Comparison of ENCODE assay signal across 26 cellular contexts in genomic region chr1:68377098-68377497, GRCh38.
"Had no signal": no experiment of that assay in that cellular context is flagged by ENCODE, and none has a peak within 500 bp of the region (broad histone marks: within the 10 kb centered on the region; RNA-seq: fewer than 3 reads in every experiment).

No MANE protein-coding gene starts in this region.

- H3K4me3 Mint-ChIP-seq: activated CD4-positive, alpha-beta memory T cell treated with anti-CD3 and anti-CD28 coated beads, Interleukin-2, amount 10 ng/mL, durations not matched to agents 7 days and 5 days; activated CD4-positive, alpha-beta T cell treated with anti-CD3 and anti-CD28 coated beads, Interleukin-2, amount 10 ng/mL, durations not matched to agents 7 days and 5 days; activated naive CD4-positive, alpha-beta T cell treated with anti-CD3 and anti-CD28 coated beads, Interleukin-2, amount 50 U/mL, for 24 hours; activated naive CD8-positive, alpha-beta T cell treated with anti-CD3 and anti-CD28 coated beads, Interleukin-2, amount 50 U/mL, for 24 hours; activated T-cell treated with anti-CD3 and anti-CD28 coated beads, Interleukin-2, amount 50 U/mL, for 4 hours; immature natural killer cell; naive thymus-derived CD4-positive, alpha-beta T cell had no signal

- H3K4me3 ChIP-seq: breast epithelium, esophagus muscularis mucosa, gastroesophageal sphincter, hepatocyte, pancreas, prostate gland, spleen, tibial nerve had no signal

- H3K27ac Mint-ChIP-seq: activated CD4-positive, alpha-beta memory T cell treated with anti-CD3 and anti-CD28 coated beads, Interleukin-2, amount 10 ng/mL, durations not matched to agents 7 days and 5 days; activated CD4-positive, alpha-beta T cell treated with anti-CD3 and anti-CD28 coated beads, Interleukin-2, amount 10 ng/mL, durations not matched to agents 7 days and 5 days; activated naive CD4-positive, alpha-beta T cell treated with anti-CD3 and anti-CD28 coated beads, Interleukin-2, amount 50 U/mL, for 24 hours; activated naive CD8-positive, alpha-beta T cell treated with anti-CD3 and anti-CD28 coated beads, Interleukin-2, amount 50 U/mL, for 24 hours; activated T-helper 2 cell treated with anti-CD3 and anti-CD28 coated beads, Interferon-gamma antibody, Interleukin-2, Interleukin-4, amounts not matched to agents 10 μg/mL and 5 μg/mL and 100 μg/mL, durations not matched to agents 14 hours and 24 hours and 36 hours; immature natural killer cell; naive thymus-derived CD4-positive, alpha-beta T cell had no signal

- DNase-seq: activated CD4-positive, alpha-beta memory T cell treated with anti-CD3 and anti-CD28 coated beads, Interleukin-2, amount 10 ng/mL, durations not matched to agents 7 days and 5 days; activated CD4-positive, alpha-beta T cell treated with anti-CD3 and anti-CD28 coated beads for 1 hour; activated CD4-positive, alpha-beta T cell treated with anti-CD3 and anti-CD28 coated beads, Interleukin-2, amount 10 ng/mL, durations not matched to agents 7 days and 5 days; activated naive CD8-positive, alpha-beta T cell treated with anti-CD3 and anti-CD28 coated beads, Interleukin-2, amount 50 U/mL, for 24 hours; activated T-cell treated with anti-CD3 and anti-CD28 coated beads, Interleukin-2, amount 50 U/mL, for 4 hours; amygdala; central memory CD4-positive, alpha-beta T cell; dermis blood vessel endothelial cell; effector CD4-positive, alpha-beta T cell; immature natural killer cell; midbrain; naive thymus-derived CD4-positive, alpha-beta T cell; nucleus accumbens; pancreas; retina; spleen; stimulated activated naive CD4-positive, alpha-beta T cell; T-helper 2 cell had no signal

- H3K27me3 Mint-ChIP-seq: activated CD4-positive, alpha-beta memory T cell treated with anti-CD3 and anti-CD28 coated beads, Interleukin-2, amount 10 ng/mL, durations not matched to agents 7 days and 5 days; activated CD4-positive, alpha-beta T cell treated with anti-CD3 and anti-CD28 coated beads, Interleukin-2, amount 10 ng/mL, durations not matched to agents 7 days and 5 days; activated naive CD4-positive, alpha-beta T cell treated with anti-CD3 and anti-CD28 coated beads, Interleukin-2, amount 50 U/mL, for 24 hours; activated naive CD8-positive, alpha-beta T cell treated with anti-CD3 and anti-CD28 coated beads, Interleukin-2, amount 50 U/mL, for 24 hours had no signal

- ATAC-seq: activated naive CD8-positive, alpha-beta T cell treated with anti-CD3 and anti-CD28 coated beads, Interleukin-2, amount 50 U/mL, for 24 hours; activated T-cell treated with anti-CD3 and anti-CD28 coated beads, Interleukin-2, amount 50 U/mL, for 4 hours; gastroesophageal sphincter; naive thymus-derived CD4-positive, alpha-beta T cell; pancreas had no signal

- H3K4me2 ChIP-seq: hepatocyte had no signal

- H2AFZ ChIP-seq: hepatocyte had no signal

- H3K9me3 Mint-ChIP-seq: activated CD4-positive, alpha-beta T cell treated with anti-CD3 and anti-CD28 coated beads, Interleukin-2, amount 10 ng/mL, durations not matched to agents 7 days and 5 days; activated naive CD4-positive, alpha-beta T cell treated with anti-CD3 and anti-CD28 coated beads, Interleukin-2, amount 50 U/mL, for 24 hours; activated naive CD8-positive, alpha-beta T cell treated with anti-CD3 and anti-CD28 coated beads, Interleukin-2, amount 50 U/mL, for 24 hours; activated T-cell treated with anti-CD3 and anti-CD28 coated beads, Interleukin-2, amount 50 U/mL, for 4 hours; activated T-helper 2 cell treated with anti-CD3 and anti-CD28 coated beads, Interferon-gamma antibody, Interleukin-2, Interleukin-4, amounts not matched to agents 10 μg/mL and 5 μg/mL and 100 μg/mL, durations not matched to agents 14 hours and 24 hours and 36 hours had no signal

- H3K27me3 ChIP-seq: breast epithelium, esophagus muscularis mucosa, gastroesophageal sphincter, hepatocyte, pancreas, spleen, tibial nerve had no signal

- H3K79me2 ChIP-seq: hepatocyte had no signal

- H3K9me3 ChIP-seq: breast epithelium, esophagus muscularis mucosa, gastroesophageal sphincter, pancreas, prostate gland, spleen, tibial nerve had no signal

- H3K36me3 Mint-ChIP-seq: activated naive CD4-positive, alpha-beta T cell treated with anti-CD3 and anti-CD28 coated beads, Interleukin-2, amount 50 U/mL, for 24 hours; naive thymus-derived CD4-positive, alpha-beta T cell had no signal

- H3K4me1 ChIP-seq: breast epithelium, pancreas, prostate gland had no signal

- H3K36me3 ChIP-seq: breast epithelium, esophagus muscularis mucosa, gastroesophageal sphincter, pancreas, prostate gland, spleen, tibial nerve had no signal

- H3K27ac ChIP-seq: breast epithelium, esophagus muscularis mucosa, gastroesophageal sphincter, hepatocyte, pancreas, prostate gland, tibial nerve had no signal

- H3K4me1 Mint-ChIP-seq: activated CD4-positive, alpha-beta memory T cell treated with anti-CD3 and anti-CD28 coated beads, Interleukin-2, amount 10 ng/mL, durations not matched to agents 7 days and 5 days; activated CD4-positive, alpha-beta T cell treated with anti-CD3 and anti-CD28 coated beads, Interleukin-2, amount 10 ng/mL, durations not matched to agents 7 days and 5 days; activated naive CD4-positive, alpha-beta T cell treated with anti-CD3 and anti-CD28 coated beads, Interleukin-2, amount 50 U/mL, for 24 hours; activated naive CD8-positive, alpha-beta T cell treated with anti-CD3 and anti-CD28 coated beads, Interleukin-2, amount 50 U/mL, for 24 hours; immature natural killer cell; naive thymus-derived CD4-positive, alpha-beta T cell had no signal
